ENCODE assay signal across 9 cellular contexts in genomic region chr5:115179959-115180709, GRCh38. TPM values are rescaled to one million over a fixed set of nuclear protein-coding genes. Genes with fewer than 3 reads are reported as not detected.
DNase-seq lines count a peak whose midpoint lies in the region; ATAC-seq and TF ChIP-seq lines count a peak whose summit lies in the region.
"Had no signal": no experiment of that assay in that cellular context is flagged by ENCODE, and none has a peak within 500 bp of the region (broad histone marks: within the 10 kb centered on the region; RNA-seq: fewer than 3 reads in every experiment).

No MANE protein-coding gene starts in this region.

- no peaks in the 10 kb centered on the region for H3K4me1 ChIP-seq in H9 (ENCODE audit: insufficient read depth, low read length)
- H3K4me1 ChIP-seq in heart right ventricle: peaks cover 11 to 21% (median 17%) of the 10 kb centered on the region in 9 donors

- peak overlapping the region; percentile 86; the same call in 1 of the 2 replicates for H2BK15ac ChIP-seq in H9 (ENCODE audit: low read depth, low read length)

- no peaks in the 10 kb centered on the region for H3K36me3 Mint-ChIP-seq in H9 (ENCODE audit: insufficient read depth in 1 of 3, low read depth in 3 of 3)
- no peaks in the 10 kb centered on the region for H3K36me3 Mint-ChIP-seq in activated T-cell treated with anti-CD3 and anti-CD28 coated beads, Interleukin-2, amount 50 U/mL, for 24 hours (ENCODE audit: low read depth)
- H3K36me3 Mint-ChIP-seq in progenitor cell of endocrine pancreas (ENCODE audit: insufficient read depth): no peaks in the 10 kb centered on the region

- H3K27ac Mint-ChIP-seq in H9: no peak overlapping the region; a peak in 1 of 7 replicates
- no peak overlapping the region for H3K27ac Mint-ChIP-seq in activated T-cell treated with anti-CD3 and anti-CD28 coated beads, Interleukin-2, amount 50 U/mL, for 24 hours
- H3K27ac Mint-ChIP-seq in progenitor cell of endocrine pancreas: peak overlapping the region; percentile 54

- H3K9me3 Mint-ChIP-seq in H9 (no peaks in the 10 kb centered on the region), progenitor cell of endocrine pancreas (ENCODE audit: low read depth) (no peaks in the 10 kb centered on the region)
- no peaks in the 10 kb centered on the region for H3K9me3 Mint-ChIP-seq in activated T-cell treated with anti-CD3 and anti-CD28 coated beads, Interleukin-2, amount 50 U/mL, for 24 hours

- H3K4me3 ChIP-seq in heart right ventricle: peak overlapping the region; percentile 31 to 60 (median 52)

- no peak overlapping the region for H2BK12ac ChIP-seq in H9 (ENCODE audit: insufficient read length, low read depth, low read length)

- H3K9ac ChIP-seq in H9 (ENCODE audit: extremely low read depth, insufficient read length, low read length): no peak overlapping the region

- peaks cover 13% of the 10 kb centered on the region for H3K23me2 ChIP-seq in H9 (ENCODE audit: insufficient read length, low read depth, low read length, poor library complexity, severe bottlenecking)

- no peaks in the 10 kb centered on the region for H3K36me3 ChIP-seq in heart right ventricle
- H3K36me3 ChIP-seq: adrenal gland had no signal

- H3K56ac ChIP-seq in H9 (ENCODE audit: insufficient read length, low read depth, low read length): no peak overlapping the region

- H4K8ac ChIP-seq in H9 (replicated peaks; ENCODE audit: insufficient read length, low read depth, low read length): no peak overlapping the region

- WGBS in H9 (ENCODE audit: extremely low coverage, insufficient read length, low lambda C conversion rate): no CpG with 5 or more reads among the region's 62 CpGs
- 1% methylated on average over 62 of the region's 62 CpGs for WGBS in heart right ventricle, 2 donors

- H4K20me1 ChIP-seq in H9 (ENCODE audit: control insufficient read depth, insufficient read depth, insufficient read length): no peaks in the 10 kb centered on the region

- H3K79me1 ChIP-seq in H9 (ENCODE audit: insufficient read depth, low read depth, low read length, poor library complexity, severe bottlenecking): no peaks in the 10 kb centered on the region

- H3K4me3 Mint-ChIP-seq in H9: peak overlapping the region; percentile 63 to 83
- H3K4me3 Mint-ChIP-seq in activated T-cell treated with anti-CD3 and anti-CD28 coated beads, Interleukin-2, amount 50 U/mL, for 24 hours: peak overlapping the region; percentile 71
- H3K4me3 Mint-ChIP-seq in progenitor cell of endocrine pancreas (ENCODE audit: low read depth): peak overlapping the region; percentile 75

- H3K4ac ChIP-seq in H9 (ENCODE audit: low read depth, low read length): no peak overlapping the region

- no peak overlapping the region for H3K18ac ChIP-seq in H9 (ENCODE audit: insufficient read length, low read depth, low read length)

- no peak overlapping the region for H3T11ph ChIP-seq in H9 (ENCODE audit: low read length)

- H3K23ac ChIP-seq in H9 (ENCODE audit: insufficient read length, low read depth, low read length): no peak overlapping the region

- H3K27me3 ChIP-seq in H9 (ENCODE audit: insufficient read depth, low read length) (peaks cover 36% of the 10 kb centered on the region; the same call in 1 of the 2 replicates), heart right ventricle (peaks cover 34 to 99% (median 73%) of the 10 kb centered on the region in 7 donors)

- H2AK5ac ChIP-seq in H9 (ENCODE audit: insufficient read length, low read length): no peak overlapping the region

- no peak overlapping the region for H2AFZ ChIP-seq in H9 (ENCODE audit: low read length)

- no peaks in the 10 kb centered on the region for H3K79me2 ChIP-seq in H9 (ENCODE audit: insufficient read depth, low read length)

- DNase-seq in NCI-H2196 (lab: John Stamatoyannopoulos, UW; ENCODE audit: unreplicated experiment) (peak; percentile 33), NCI-H2196 treated with DMSO at 0.1 percent for 48 hours (lab: John Stamatoyannopoulos, UW; ENCODE audit: unreplicated experiment) (no peak), H9 (peak; percentile 77), NCI-H128 (lab: John Stamatoyannopoulos, UW; ENCODE audit: unreplicated experiment) (peak; percentile 40), heart right ventricle (peak in 1 of 2 donors; percentile 18), progenitor cell of endocrine pancreas (ENCODE audit: low spot score, unreplicated experiment) (peak; percentile 30), midbrain (lab: John Stamatoyannopoulos, UW) (no peak)
- DNase-seq in activated T-cell treated with anti-CD3 and anti-CD28 coated beads, Interleukin-2, amount 50 U/mL, for 24 hours: peak; percentile 59

- H3K9me3 ChIP-seq in H9 (ENCODE audit: control insufficient read depth, low read depth, low read length) (no peaks in the 10 kb centered on the region), heart right ventricle (no peaks in the 10 kb centered on the region)
- H3K9me3 ChIP-seq: adrenal gland had no signal

- no peak overlapping the region for H3K14ac ChIP-seq in H9 (ENCODE audit: insufficient read depth, low read length)

- H3K27ac ChIP-seq in H9 (ENCODE audit: insufficient read length, low read depth, low read length) (no peak overlapping the region), heart right ventricle (no peak overlapping the region)
- H3K27ac ChIP-seq: adrenal gland had no signal

- no peak overlapping the region for H2BK5ac ChIP-seq in H9 (ENCODE audit: insufficient read length, low read length)

- no peak overlapping the region for H4K91ac ChIP-seq in H9 (ENCODE audit: insufficient read length, low read depth, low read length)

- no peak overlapping the region for H2BK20ac ChIP-seq in H9 (ENCODE audit: low read depth, low read length, poor library complexity, severe bottlenecking)

- H2BK120ac ChIP-seq in H9 (ENCODE audit: low read depth, low read length, poor library complexity, severe bottlenecking): no peak overlapping the region

- intact Hi-C loops in heart right ventricle (cut with DNase I): no loop called here

- H4K5ac ChIP-seq in H9 (ENCODE audit: insufficient read length, low read depth, low read length): no peak overlapping the region

- no peak for TF ChIP-seq CTCF in H9 (conservative IDR thresholded peaks at IDR 0.05)
- no peak for TF ChIP-seq CTCF in heart right ventricle (IDR thresholded peaks at IDR 0.05)
- no peak for TF ChIP-seq CTCF in progenitor cell of endocrine pancreas (IDR thresholded peaks at IDR 0.05; ENCODE audit: unreplicated experiment)

- peak in 6 of 8 donors; percentile 44 to 82 (median 63) for ATAC-seq in heart right ventricle

- peaks cover 0 to 12% of the 10 kb centered on the region in 2 experiments; a peak in 1 of 4 replicates for H3K4me1 Mint-ChIP-seq in H9
- H3K4me1 Mint-ChIP-seq in activated T-cell treated with anti-CD3 and anti-CD28 coated beads, Interleukin-2, amount 50 U/mL, for 24 hours (ENCODE audit: low read depth): peaks cover 10% of the 10 kb centered on the region
- H3K4me1 Mint-ChIP-seq in progenitor cell of endocrine pancreas (ENCODE audit: low read depth): peaks cover 3% of the 10 kb centered on the region

- peak overlapping the region; percentile 78 for H3K4me2 ChIP-seq in H9 (ENCODE audit: insufficient read depth, insufficient read length, low read length)

- H3K27me3 Mint-ChIP-seq in H9 (ENCODE audit: low read depth) (peaks cover 76% of the 10 kb centered on the region), progenitor cell of endocrine pancreas (peaks cover 80% of the 10 kb centered on the region)
- H3K27me3 Mint-ChIP-seq in activated T-cell treated with anti-CD3 and anti-CD28 coated beads, Interleukin-2, amount 50 U/mL, for 24 hours: peaks cover 88% of the 10 kb centered on the region

RNA-seq across cellular contexts. Expression of gene TRIM36, which starts 10.4 kb away (rescaled TPM):
- total RNA-seq in H9 (2021) (14.6 and 19.3 TPM in 2 replicates), heart right ventricle (1 to 10 TPM in 1 of 10 donors, under 1 TPM in 9; 0.06 to 2.2 (median 0.35) TPM), progenitor cell of endocrine pancreas (5.3 and 9.4 TPM in 2 replicates)
- under 1 TPM; 0.22 to 0.44 TPM for polyA plus RNA-seq in heart right ventricle

Comparison
In these comparisons a context has a peak if more than half of its experiments do, and no peak if none do; other contexts are left out.
1. DNase-seq: peak in NCI-H2196 (single experiment), H9 (single experiment), NCI-H128 (single experiment), activated T-cell treated with anti-CD3 and anti-CD28 coated beads, Interleukin-2, amount 50 U/mL, for 24 hours (single experiment) and progenitor cell of endocrine pancreas (single experiment); none in NCI-H2196 treated with DMSO at 0.1 percent for 48 hours (single experiment) and midbrain (single experiment).
2. Peak in every context shown above with its lines, with median percentiles within 50 percentile points of each other: H3K4me3 Mint-ChIP-seq.